In the genomic region with DNA sequence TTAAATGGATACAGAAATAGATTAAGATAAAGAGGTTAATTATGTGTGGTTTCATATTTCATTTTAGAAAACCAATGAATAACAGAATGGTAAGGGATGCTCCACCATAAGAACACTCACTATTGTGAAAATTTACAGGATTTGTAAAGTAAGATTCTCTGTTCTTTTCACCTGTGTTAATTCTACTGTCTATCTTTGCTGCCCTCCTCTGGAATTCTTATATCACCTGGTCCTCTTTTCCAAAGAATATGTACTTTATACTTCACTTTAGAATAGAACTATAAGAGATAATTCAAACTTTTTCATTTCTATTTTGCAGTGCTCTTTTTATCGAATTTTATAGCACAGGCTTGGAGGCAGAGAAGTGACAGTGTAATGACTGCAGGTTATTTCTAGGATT, we compare ENCODE assay signal across 31 cellular contexts.
A peak's percentile ranks its signal among the peaks of the same experiment; 100 is the strongest.
DNase-seq lines count a peak whose midpoint lies in the region; ATAC-seq and TF ChIP-seq lines count a peak whose summit lies in the region.
"Had no signal": no experiment of that assay in that cellular context is flagged by ENCODE, and none has a peak within 500 bp of the region (broad histone marks: within the 10 kb centered on the region; RNA-seq: fewer than 3 reads in every experiment).

No MANE protein-coding gene starts in this region.

- no peaks in the 10 kb centered on the region for H3K36me3 Mint-ChIP-seq in MCF 10A (ENCODE audit: insufficient read depth, unreplicated experiment)
- H3K36me3 Mint-ChIP-seq: activated CD8-positive, alpha-beta memory T cell treated with anti-CD3 and anti-CD28 coated beads, Interleukin-2, amount 10 ng/mL, durations not matched to agents 7 days and 5 days; activated naive CD8-positive, alpha-beta T cell treated with anti-CD3 and anti-CD28 coated beads, Interleukin-2, amount 10 ng/mL, durations not matched to agents 7 days and 5 days; immature natural killer cell; stimulated activated naive B cell treated with anti-CD40 and anti-IgM and Interleukin-4, amounts not matched to agents 10 μg/mL and 1 μg/mL and 100 μg/mL, for 72 hours; type B pancreatic cell had no signal

- ATAC-seq in right lobe of liver (peak in 3 of 4 donors; percentile 57 to 70 (median 60)), HG02759 (IDR thresholded peaks at IDR 0.05; ENCODE audit: unreplicated experiment) (no peak), HG02840 (IDR thresholded peaks at IDR 0.05; ENCODE audit: low FRiP score, unreplicated experiment) (no peak)
- ATAC-seq: activated CD8-positive, alpha-beta memory T cell treated with anti-CD3 and anti-CD28 coated beads, Interleukin-2, amount 10 ng/mL, durations not matched to agents 7 days and 5 days; activated T-cell treated with anti-CD3 and anti-CD28 coated beads, Interleukin-2, amount 50 U/mL, for 4 hours; left colon; stimulated activated naive B cell treated with anti-CD40 and anti-IgM and Interleukin-4, amounts not matched to agents 10 μg/mL and 1 μg/mL and 100 μg/mL, for 72 hours had no signal

- H3K27ac Mint-ChIP-seq in MCF 10A (ENCODE audit: low read depth, unreplicated experiment) = no peak overlapping the region
- H3K27ac Mint-ChIP-seq: activated CD8-positive, alpha-beta memory T cell treated with anti-CD3 and anti-CD28 coated beads, Interleukin-2, amount 10 ng/mL, durations not matched to agents 7 days and 5 days; activated naive CD8-positive, alpha-beta T cell treated with anti-CD3 and anti-CD28 coated beads, Interleukin-2, amount 10 ng/mL, durations not matched to agents 7 days and 5 days; immature natural killer cell; stimulated activated naive B cell treated with anti-CD40 and anti-IgM and Interleukin-4, amounts not matched to agents 10 μg/mL and 1 μg/mL and 100 μg/mL, for 72 hours; T-helper 1 cell treated with Interleukin-12 subunit alpha and Interleukin-12 subunit beta and Interleukin-4 antibody, amounts not matched to agents 30 μg/mL and 1 μg/mL, for 36 hours; type B pancreatic cell had no signal

- no TSS peak for BruUV-seq in MCF 10A (replicated peaks; lab: Mats Ljungman, UMichigan)
- BruUV-seq in mammary epithelial cell (replicated peaks; lab: Mats Ljungman, UMichigan) = no TSS peak
- BruUV-seq in PC-9 (replicated peaks; lab: Mats Ljungman, UMichigan) = no TSS peak

- DNase-seq in MCF 10A (ENCODE audit: unreplicated experiment) (no peak), mammary epithelial cell (no peak), MM.1S (no peak), PC-9 (no peak), right lobe of liver (no peak), GM19240 (ENCODE audit: insufficient read length, low spot score) (no peak)
- DNase-seq: activated CD4-positive, alpha-beta T cell treated with anti-CD3 and anti-CD28 coated beads, Interleukin-2, amount 50 U/mL, for 4 hours; activated CD4-positive, CD25-positive, alpha-beta regulatory T cell; activated CD8-positive, alpha-beta memory T cell treated with anti-CD3 and anti-CD28 coated beads, Interleukin-2, amount 10 ng/mL, durations not matched to agents 7 days and 5 days; activated gamma-delta T cell treated with Interleukin-2 at 50 U/mL for 16 hours; activated naive CD8-positive, alpha-beta T cell treated with anti-CD3 and anti-CD28 coated beads, Interleukin-2, amount 10 ng/mL, durations not matched to agents 7 days and 5 days; activated T-cell treated with anti-CD3 and anti-CD28 coated beads, Interleukin-2, amount 50 U/mL, for 4 hours; aorta; colonic mucosa; DMS79 treated with DMSO at 0.1 percent for 48 hours; effector CD4-positive, alpha-beta T cell; immature natural killer cell; left colon; mesenchymal stem cell; NCI-H2171; NCI-H526; RPMI8226; small intestine; stimulated activated naive B cell treated with anti-CD40 and anti-IgM and Interleukin-4, amounts not matched to agents 10 μg/mL and 1 μg/mL and 100 μg/mL, for 72 hours had no signal

- no peak overlapping the region for H3K4me3 Mint-ChIP-seq in MCF 10A (ENCODE audit: unreplicated experiment)
- H3K4me3 Mint-ChIP-seq: activated CD8-positive, alpha-beta memory T cell treated with anti-CD3 and anti-CD28 coated beads, Interleukin-2, amount 10 ng/mL, durations not matched to agents 7 days and 5 days; activated naive CD8-positive, alpha-beta T cell treated with anti-CD3 and anti-CD28 coated beads, Interleukin-2, amount 10 ng/mL, durations not matched to agents 7 days and 5 days; activated T-cell treated with anti-CD3 and anti-CD28 coated beads, Interleukin-2, amount 50 U/mL, for 4 hours; immature natural killer cell; neural crest cell; stimulated activated naive B cell treated with anti-CD40 and anti-IgM and Interleukin-4, amounts not matched to agents 10 μg/mL and 1 μg/mL and 100 μg/mL, for 72 hours; T-helper 1 cell treated with Interleukin-12 subunit alpha and Interleukin-12 subunit beta and Interleukin-4 antibody, amounts not matched to agents 30 μg/mL and 1 μg/mL, for 36 hours; type B pancreatic cell had no signal

- WGBS in mammary epithelial cell (ENCODE audit: low coverage, missing lambda C conversion rate) = 100% methylated on average over 1 of the region's 1 CpG
- 47% methylated on average over 1 of the region's 1 CpG for WGBS in right lobe of liver (ENCODE audit: insufficient coverage, low coverage, low lambda C conversion rate, missing lambda C conversion rate)

- TF ChIP-seq CTCF in MCF 10A (IDR thresholded peaks at IDR 0.05; ENCODE audit: unreplicated experiment) = peak; percentile 15
- TF ChIP-seq CTCF in mammary epithelial cell (conservative IDR thresholded peaks at IDR 0.05 in 1 of 2, IDR thresholded peaks at IDR 0.05 in 1 of 2; ENCODE audit: extremely low read depth in 1 of 2, insufficient read depth in 1 of 2, low read depth in 1 of 2, low read length in 2 of 2) = no peak
- 0 out of 2 replicates have a peak, but pooled peaks have one; percentile 5 for TF ChIP-seq CTCF in MM.1S (IDR thresholded peaks at IDR 0.05; ENCODE audit: low read length)
- peak; percentile 43 for TF ChIP-seq CTCF in PC-9 (conservative IDR thresholded peaks at IDR 0.05)
- TF ChIP-seq CTCF in right lobe of liver (IDR thresholded peaks at IDR 0.05) = peak in 3 of 4 donors; percentile 28 to 46 (median 34)

- H3K4me1 ChIP-seq in mammary epithelial cell (ENCODE audit: insufficient read depth, low read length) (no peaks in the 10 kb centered on the region), MM.1S (ENCODE audit: low read length) (no peaks in the 10 kb centered on the region), PC-9 (replicated peaks; ENCODE audit: insufficient read depth) (no peaks in the 10 kb centered on the region), right lobe of liver (no peaks in the 10 kb centered on the region)
- H3K4me1 ChIP-seq: BLaER1, colonic mucosa, parathyroid adenoma had no signal

- H3K27me3 ChIP-seq in mammary epithelial cell (ENCODE audit: insufficient read depth, low read length) (no peaks in the 10 kb centered on the region), MM.1S (replicated peaks; ENCODE audit: insufficient read depth, low read length) (no peaks in the 10 kb centered on the region), PC-9 (ENCODE audit: insufficient read depth, low read depth) (no peaks in the 10 kb centered on the region), right lobe of liver (no peaks in the 10 kb centered on the region)
- H3K27me3 ChIP-seq: BLaER1, colonic mucosa had no signal

- H3K79me2 ChIP-seq in mammary epithelial cell (ENCODE audit: insufficient read depth, low read length) = no peaks in the 10 kb centered on the region
- H3K79me2 ChIP-seq in MM.1S (ENCODE audit: low read length) = no peaks in the 10 kb centered on the region
- H3K79me2 ChIP-seq in PC-9 (ENCODE audit: low read depth) = no peaks in the 10 kb centered on the region
- H3K79me2 ChIP-seq: parathyroid adenoma had no signal

- H3K9me3 ChIP-seq in mammary epithelial cell (replicated peaks; ENCODE audit: insufficient read depth, low read length) (no peaks in the 10 kb centered on the region), MM.1S (replicated peaks; ENCODE audit: insufficient read depth, low read length) (no peaks in the 10 kb centered on the region), PC-9 (ENCODE audit: insufficient read depth, low read depth) (no peaks in the 10 kb centered on the region), right lobe of liver (no peaks in the 10 kb centered on the region)
- H3K9me3 ChIP-seq: BLaER1, colonic mucosa had no signal

- no peaks in the 10 kb centered on the region for H3F3A ChIP-seq in MM.1S (ENCODE audit: insufficient read depth, low read length)
- H3F3A ChIP-seq in PC-9 (ENCODE audit: insufficient read depth, low read depth) = no peaks in the 10 kb centered on the region

- H3K4me3 ChIP-seq in mammary epithelial cell (replicated peaks in 1 of 3; ENCODE audit: insufficient read depth in 1 of 3, low read depth in 2 of 3, low read length in 3 of 3) = no peak overlapping the region
- no peak overlapping the region for H3K4me3 ChIP-seq in MM.1S (ENCODE audit: low read length)
- no peak overlapping the region for H3K4me3 ChIP-seq in PC-9
- H3K4me3 ChIP-seq in right lobe of liver = no peak overlapping the region
- H3K4me3 ChIP-seq: BLaER1, colonic mucosa had no signal

- dilution Hi-C loops in mammary epithelial cell (cut with HindIII; ENCODE audit: low sequenced_read_pairs) = no loop called here

- no peaks in the 10 kb centered on the region for H3K9me3 Mint-ChIP-seq in MCF 10A (ENCODE audit: unreplicated experiment)
- H3K9me3 Mint-ChIP-seq: neural crest cell; stimulated activated naive B cell treated with anti-CD40 and anti-IgM and Interleukin-4, amounts not matched to agents 10 μg/mL and 1 μg/mL and 100 μg/mL, for 72 hours; T-helper 1 cell treated with Interleukin-12 subunit alpha and Interleukin-12 subunit beta and Interleukin-4 antibody, amounts not matched to agents 30 μg/mL and 1 μg/mL, for 36 hours; type B pancreatic cell had no signal

- no peaks in the 10 kb centered on the region for H3K4me1 Mint-ChIP-seq in MCF 10A (ENCODE audit: insufficient read depth, unreplicated experiment)
- H3K4me1 Mint-ChIP-seq: activated CD8-positive, alpha-beta memory T cell treated with anti-CD3 and anti-CD28 coated beads, Interleukin-2, amount 10 ng/mL, durations not matched to agents 7 days and 5 days; activated naive CD8-positive, alpha-beta T cell treated with anti-CD3 and anti-CD28 coated beads, Interleukin-2, amount 10 ng/mL, durations not matched to agents 7 days and 5 days; immature natural killer cell; neural crest cell; stimulated activated naive B cell treated with anti-CD40 and anti-IgM and Interleukin-4, amounts not matched to agents 10 μg/mL and 1 μg/mL and 100 μg/mL, for 72 hours had no signal

- no peak for TF ChIP-seq POLR2A in right lobe of liver (IDR thresholded peaks at IDR 0.05)

- POLR2A ChIA-PET in MCF 10A (lab: Yijun Ruan, JAX) (no interaction called here), PC-9 (lab: Charles Lee; ENCODE audit: unreplicated experiment) (no interaction called here)

- intact Hi-C loops in MCF 10A (cut with micrococcal nuclease) = loop anchor here (1.0 to 5.0 kb wide), 2 partner anchors 211 to 265 kb away; a partner anchor contains a TSS
- intact Hi-C loops in mammary epithelial cell (cut with micrococcal nuclease) = loop anchor here (1.0 to 5.0 kb wide), 3 partner anchors 101 to 266 kb away; no protein-coding TSS in a partner anchor
- intact Hi-C loops in PC-9 (cut with micrococcal nuclease; ENCODE audit: unreplicated experiment) = loop anchor here (2.0 kb wide), 1 partner anchor 263 kb away; no protein-coding TSS in a partner anchor
- intact Hi-C loops in right lobe of liver (cut with DNase I) = no loop called here

- CTCF ChIA-PET in MCF 10A (lab: Yijun Ruan, JAX) = interaction anchor here (0.9 to 1.5 kb wide), 2 partner anchors 266 to 286 kb away, joined by 3 read pairs; no protein-coding TSS in a partner anchor
- CTCF ChIA-PET in mammary epithelial cell (lab: Charles Lee; ENCODE audit: low non-redundant PET) = no interaction called here
- CTCF ChIA-PET in PC-9 (lab: Charles Lee) = no interaction called here

- no peaks in the 10 kb centered on the region for H3K36me3 ChIP-seq in mammary epithelial cell (ENCODE audit: insufficient read depth, low read length)
- H3K36me3 ChIP-seq in MM.1S (replicated peaks; ENCODE audit: insufficient read depth, low read length) = no peaks in the 10 kb centered on the region
- H3K36me3 ChIP-seq in PC-9 (ENCODE audit: low read depth) = no peaks in the 10 kb centered on the region
- H3K36me3 ChIP-seq in right lobe of liver = no peaks in the 10 kb centered on the region
- H3K36me3 ChIP-seq: BLaER1, colonic mucosa had no signal

- H3K9me2 ChIP-seq in MM.1S (replicated peaks; ENCODE audit: insufficient read depth, low read length) (no peaks in the 10 kb centered on the region), PC-9 (ENCODE audit: insufficient read depth) (no peaks in the 10 kb centered on the region)

- H3K27ac ChIP-seq in mammary epithelial cell (ENCODE audit: insufficient read depth, low read depth, low read length) (no peak overlapping the region), MM.1S (ENCODE audit: low read length) (no peak overlapping the region), PC-9 (no peak overlapping the region), right lobe of liver (no peak overlapping the region)
- H3K27ac ChIP-seq: BLaER1, colonic mucosa, parathyroid adenoma had no signal

- in situ Hi-C loops in mammary epithelial cell (cut with MboI; ENCODE audit: low sequenced_read_pairs in 2 of 2) = no loop called here

- H3K4me2 ChIP-seq in mammary epithelial cell (ENCODE audit: insufficient read depth, low read depth, low read length) = no peak overlapping the region
- H3K4me2 ChIP-seq in MM.1S (ENCODE audit: low read depth, low read length) = no peak overlapping the region
- H3K4me2 ChIP-seq in PC-9 = no peak overlapping the region
- H3K4me2 ChIP-seq: BLaER1 had no signal

- no peaks in the 10 kb centered on the region for H4K20me1 ChIP-seq in mammary epithelial cell (ENCODE audit: insufficient read depth, low read length)
- no peaks in the 10 kb centered on the region for H4K20me1 ChIP-seq in MM.1S (ENCODE audit: insufficient read depth, low read length)
- H4K20me1 ChIP-seq in PC-9 (ENCODE audit: insufficient read depth) = no peaks in the 10 kb centered on the region
- H4K20me1 ChIP-seq: BLaER1 had no signal

- H3K9ac ChIP-seq in mammary epithelial cell (ENCODE audit: insufficient read depth, low read length) (no peak overlapping the region), MM.1S (ENCODE audit: low read length) (no peak overlapping the region)
- H3K9ac ChIP-seq: BLaER1, parathyroid adenoma had no signal

- H3K27me3 Mint-ChIP-seq in MCF 10A (ENCODE audit: insufficient read depth, unreplicated experiment) = no peaks in the 10 kb centered on the region
- H3K27me3 Mint-ChIP-seq: activated CD8-positive, alpha-beta memory T cell treated with anti-CD3 and anti-CD28 coated beads, Interleukin-2, amount 10 ng/mL, durations not matched to agents 7 days and 5 days; activated naive CD8-positive, alpha-beta T cell treated with anti-CD3 and anti-CD28 coated beads, Interleukin-2, amount 10 ng/mL, durations not matched to agents 7 days and 5 days; stimulated activated naive B cell treated with anti-CD40 and anti-IgM and Interleukin-4, amounts not matched to agents 10 μg/mL and 1 μg/mL and 100 μg/mL, for 72 hours had no signal

- no peak overlapping the region for H2AFZ ChIP-seq in mammary epithelial cell (ENCODE audit: low read depth, low read length)
- H2AFZ ChIP-seq in MM.1S (ENCODE audit: low read length) = no peak overlapping the region
- no peak overlapping the region for H2AFZ ChIP-seq in PC-9
- H2AFZ ChIP-seq: parathyroid adenoma had no signal

Comparison
In these comparisons a context has a peak if more than half of its experiments do, and no peak if none do; other contexts are left out.
1. CTCF ChIP-seq: peak in MCF 10A (single experiment), MM.1S (single experiment), PC-9 (single experiment) and right lobe of liver (3 of 4); none in mammary epithelial cell (0 of 2).
2. ATAC-seq: peak in right lobe of liver (3 of 4); none in HG02759 (single experiment) and HG02840 (single experiment).
3. intact Hi-C loops: an anchor here in MCF 10A (1.0 to 5.0 kb wide), mammary epithelial cell (1.0 to 5.0 kb wide) and PC-9 (2.0 kb wide); none called in right lobe of liver.